Comparison of ENCODE assay signal across 8 cellular contexts in the genomic region with DNA sequence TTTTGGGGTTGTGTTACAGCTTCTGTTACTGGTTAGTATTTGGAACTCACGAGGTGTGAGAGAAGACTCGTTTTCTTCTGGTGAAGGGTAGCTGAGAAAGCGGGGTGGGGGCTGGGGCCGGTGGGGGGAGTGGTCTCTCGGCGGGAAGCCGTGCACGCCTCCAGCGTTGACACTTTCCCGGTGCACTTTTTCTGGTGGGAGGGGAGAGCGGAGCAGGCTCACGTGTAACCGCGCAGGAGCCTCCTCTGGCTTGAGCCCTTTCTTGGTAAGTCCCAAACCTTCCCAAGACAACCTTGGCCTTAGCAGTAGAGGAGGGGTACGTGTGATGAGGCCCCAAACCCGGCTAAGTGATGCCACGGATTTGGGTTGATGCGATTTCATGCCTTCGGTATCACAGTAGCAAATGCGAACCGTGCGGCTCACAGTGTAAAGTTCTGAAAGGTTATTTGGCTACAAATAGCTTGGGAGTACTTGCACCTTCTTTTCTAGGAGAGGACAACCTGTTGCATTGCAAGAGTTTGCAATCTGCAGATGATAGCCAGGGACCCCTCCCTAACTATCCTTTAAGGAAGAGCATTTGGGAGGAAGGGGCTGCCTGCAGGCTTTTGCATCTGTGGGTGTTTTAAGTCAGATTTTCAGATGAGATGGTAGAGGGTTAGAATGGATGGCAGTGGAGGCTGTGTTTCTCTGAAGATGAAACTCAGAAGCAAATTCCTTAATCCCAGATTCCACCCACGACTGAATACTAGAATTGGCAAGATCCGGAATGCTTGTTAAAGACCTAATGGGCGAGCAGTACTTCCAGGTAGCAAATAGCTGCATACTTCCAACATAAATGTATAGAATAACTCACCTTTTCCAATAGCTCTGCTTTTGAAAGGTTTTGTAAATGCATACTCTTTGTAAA. TPM values are rescaled to one million over a fixed set of nuclear protein-coding genes. Genes with fewer than 3 reads are reported as not detected.
DNase-seq lines count a peak whose midpoint lies in the region; ATAC-seq and TF ChIP-seq lines count a peak whose summit lies in the region.

No MANE protein-coding gene starts in this region.

- H3K4me1 ChIP-seq in right cardiac atrium (ENCODE audit: control insufficient read depth, insufficient read depth, low read length): no peaks in the 10 kb centered on the region

- no peaks in the 10 kb centered on the region for H3K9me3 Mint-ChIP-seq in activated CD4-positive, alpha-beta memory T cell treated with anti-CD3 and anti-CD28 coated beads for 36 hours
- H3K9me3 Mint-ChIP-seq in progenitor cell of endocrine pancreas (ENCODE audit: low read depth): peaks cover 4% of the 10 kb centered on the region

- CTCF ChIA-PET in activated CD4-positive, alpha-beta memory T cell treated with anti-CD3 and anti-CD28 coated beads for 36 hours (lab: Charles Lee): interaction anchor here (1.5 to 3.4 kb wide), 3 partner anchors 27 to 28 kb away, joined by 3 to 17 read pairs (median 8); no protein-coding TSS in a partner anchor
- CTCF ChIA-PET in RWPE1 (lab: Yijun Ruan, JAX): interaction anchor here (0.7 to 1.1 kb wide), 2 partner anchors 25 to 30 kb away, joined by 3 to 4 read pairs; no protein-coding TSS in a partner anchor

- no peaks in the 10 kb centered on the region for H3K9me3 ChIP-seq in right cardiac atrium (ENCODE audit: control insufficient read depth, low read length)

- intact Hi-C loops in activated CD4-positive, alpha-beta memory T cell treated with anti-CD3 and anti-CD28 coated beads for 36 hours (cut with micrococcal nuclease): loop anchor here (2.0 kb wide), 1 partner anchor 78 kb away; no protein-coding TSS in a partner anchor
- intact Hi-C loops in right cardiac atrium (cut with DNase I): no loop called here

- POLR2A ChIA-PET in activated CD4-positive, alpha-beta memory T cell treated with anti-CD3 and anti-CD28 coated beads for 36 hours (lab: Charles Lee): interaction anchor here (1.9 kb wide), 1 partner anchor 28 kb away, joined by 8 read pairs; no protein-coding TSS in a partner anchor
- POLR2A ChIA-PET in RWPE1 (lab: Yijun Ruan, JAX; ENCODE audit: low non-redundant PET): no interaction called here

- DNase-seq in ELF-1 (ENCODE audit: low read depth, low spot score) (peak; percentile 13), right cardiac atrium (peak in 2 of 3 donors; percentile 65 to 66), progenitor cell of endocrine pancreas (ENCODE audit: low spot score, unreplicated experiment) (no peak), RWPE1 (ENCODE audit: low spot score) (no peak), NCI-H2029 (lab: John Stamatoyannopoulos, UW) (no peak)
- DNase-seq in activated CD4-positive, alpha-beta memory T cell treated with anti-CD3 and anti-CD28 coated beads for 36 hours: peak; percentile 16

- H3K4me1 Mint-ChIP-seq in activated CD4-positive, alpha-beta memory T cell treated with anti-CD3 and anti-CD28 coated beads for 36 hours (ENCODE audit: low read depth): peaks cover 15% of the 10 kb centered on the region
- H3K4me1 Mint-ChIP-seq in progenitor cell of endocrine pancreas (ENCODE audit: low read depth): peaks cover 6% of the 10 kb centered on the region

- no peaks in the 10 kb centered on the region for H3K27me3 ChIP-seq in right cardiac atrium (ENCODE audit: control insufficient read depth, insufficient read depth)

- H3K27ac ChIP-seq in right cardiac atrium (ENCODE audit: low read length): peak overlapping the region; percentile 13
- no peak overlapping the region for H3K27ac ChIP-seq in RWPE1

- peaks cover 18% of the 10 kb centered on the region for H3K27me3 Mint-ChIP-seq in activated CD4-positive, alpha-beta memory T cell treated with anti-CD3 and anti-CD28 coated beads for 36 hours
- H3K27me3 Mint-ChIP-seq in progenitor cell of endocrine pancreas: peaks cover 84% of the 10 kb centered on the region

- H3K4me3 ChIP-seq in right cardiac atrium (ENCODE audit: low read length): peak overlapping the region; percentile 66

- ATAC-seq in right cardiac atrium (peak; percentile 29 to 39), GM19452 (IDR thresholded peaks at IDR 0.05; ENCODE audit: unreplicated experiment) (no peak), HG02571 (IDR thresholded peaks at IDR 0.05; ENCODE audit: unreplicated experiment) (no peak)

- no peak overlapping the region for H3K27ac Mint-ChIP-seq in activated CD4-positive, alpha-beta memory T cell treated with anti-CD3 and anti-CD28 coated beads for 36 hours
- H3K27ac Mint-ChIP-seq in progenitor cell of endocrine pancreas: no peak overlapping the region

- peaks cover 2% of the 10 kb centered on the region for H3K36me3 Mint-ChIP-seq in activated CD4-positive, alpha-beta memory T cell treated with anti-CD3 and anti-CD28 coated beads for 36 hours
- no peaks in the 10 kb centered on the region for H3K36me3 Mint-ChIP-seq in progenitor cell of endocrine pancreas (ENCODE audit: insufficient read depth)

- no peak for TF ChIP-seq CTCF in progenitor cell of endocrine pancreas (IDR thresholded peaks at IDR 0.05; ENCODE audit: unreplicated experiment)
- no peak for TF ChIP-seq CTCF in RWPE1 (conservative IDR thresholded peaks at IDR 0.05; ENCODE audit: low read depth)

- 7% methylated on average over 25 of the region's 25 CpGs for WGBS in right cardiac atrium

- peak overlapping the region; percentile 25 for H3K4me3 Mint-ChIP-seq in activated CD4-positive, alpha-beta memory T cell treated with anti-CD3 and anti-CD28 coated beads for 36 hours
- peak overlapping the region; percentile 42 for H3K4me3 Mint-ChIP-seq in progenitor cell of endocrine pancreas (ENCODE audit: low read depth)

RNA-seq across cellular contexts. Expression of a gene that starts 1.5 kb away (rescaled TPM):
- total RNA-seq in activated CD4-positive, alpha-beta memory T cell treated with anti-CD3 and anti-CD28 coated beads for 36 hours: 1 to 10 TPM; 3.4 to 3.5 TPM
- total RNA-seq in right cardiac atrium (10 to 100 TPM; 35.6 to 56.6 (median 49.7) TPM), progenitor cell of endocrine pancreas (0.41 and 0.62 TPM in 2 replicates)
- polyA plus RNA-seq in right cardiac atrium: 17.0 TPM

Comparison
In these comparisons a context has a peak if more than half of its experiments do, and no peak if none do; other contexts are left out.
1. DNase-seq: peak in ELF-1 (single experiment), activated CD4-positive, alpha-beta memory T cell treated with anti-CD3 and anti-CD28 coated beads for 36 hours (single experiment) and right cardiac atrium (2 of 3); none in progenitor cell of endocrine pancreas (single experiment), RWPE1 (single experiment) and NCI-H2029 (single experiment).
2. ATAC-seq: peak in right cardiac atrium (2 of 2); none in GM19452 (single experiment) and HG02571 (single experiment).
3. RNA of a gene that starts 1.5 kb away (total RNA-seq): 35.6 to 56.6 TPM in right cardiac atrium; 3.4 to 3.5 TPM in activated CD4-positive, alpha-beta memory T cell treated with anti-CD3 and anti-CD28 coated beads for 36 hours and 0.41 to 0.62 TPM in progenitor cell of endocrine pancreas; every median in the first group is over 4 times any median in the second.